Comparison of ENCODE assay signal across 12 cellular contexts in the genomic region with DNA sequence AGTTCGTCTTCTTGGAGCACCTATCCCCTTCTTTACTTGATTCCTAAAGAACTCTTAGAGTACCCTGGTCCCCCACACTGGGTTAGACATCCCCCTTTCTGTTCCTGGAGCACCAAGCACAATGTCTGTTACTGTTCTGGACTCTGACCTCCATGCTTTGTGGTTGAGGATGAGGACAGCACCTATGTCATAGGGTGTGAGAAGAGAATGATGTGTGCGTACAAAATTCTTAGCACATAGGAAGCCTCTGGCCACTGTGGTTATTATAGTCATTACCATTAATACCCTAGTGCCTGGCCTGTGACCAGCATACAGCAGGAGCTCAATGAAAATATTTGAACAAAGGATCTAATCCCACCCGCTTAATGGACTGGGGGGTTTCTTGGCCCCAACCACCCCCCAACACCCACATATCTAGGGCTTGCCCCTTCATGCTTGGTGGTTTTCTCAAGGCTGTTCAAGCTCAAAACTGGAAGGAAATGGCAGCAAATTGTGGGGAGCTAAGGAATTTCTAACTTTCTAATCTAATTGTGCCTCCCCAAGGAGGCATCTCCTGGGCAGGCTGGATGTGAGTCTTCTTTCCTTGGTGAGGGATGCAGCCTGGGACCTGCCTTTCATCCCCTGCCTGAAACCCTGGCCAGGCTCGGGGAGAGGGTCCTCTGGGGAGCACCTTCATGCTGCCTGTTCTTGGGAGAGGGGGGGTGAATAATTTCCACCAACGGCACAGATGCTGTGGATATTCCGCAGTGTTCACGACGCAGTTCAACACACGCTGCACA. TPM values are rescaled to one million over a fixed set of nuclear protein-coding genes. Genes with fewer than 3 reads are reported as not detected.
DNase-seq lines count a peak whose midpoint lies in the region; ATAC-seq, FAIRE-seq and TF ChIP-seq lines count a peak whose summit lies in the region.
"Had no signal": no experiment of that assay in that cellular context is flagged by ENCODE, and none has a peak within 500 bp of the region (broad histone marks: within the 10 kb centered on the region; RNA-seq: fewer than 3 reads in every experiment).

No MANE protein-coding gene starts in this region.

- H3K4me2 ChIP-seq in DND-41 (ENCODE audit: insufficient read depth, low read length) (no peak overlapping the region), H1 (ENCODE audit: insufficient read depth in 1 of 2, low read depth in 2 of 2, low read length in 2 of 2) (peak overlapping the region; percentile 55 to 85; a peak in 1 of 4 replicates), mesendoderm (ENCODE audit: low read length) (no peak overlapping the region)

- TF ChIP-seq POLR2A in H1 (IDR thresholded peaks at IDR 0.05; ENCODE audit: control extremely low read depth in 1 of 2, low read depth in 2 of 2, low read length in 2 of 2) (no peak), ovary (IDR thresholded peaks at IDR 0.05) (no peak)

- H2BK20ac ChIP-seq in H1 (ENCODE audit: low read length) = no peak overlapping the region

- H2BK120ac ChIP-seq in H1 (replicated peaks; ENCODE audit: low read depth, low read length) (no peak overlapping the region), mesendoderm (ENCODE audit: low read depth, low read length) (no peak overlapping the region)

- TF ChIP-seq RAD21 in H1 (IDR thresholded peaks at IDR 0.05 in 1 of 2, conservative IDR thresholded peaks at IDR 0.05 in 1 of 2; ENCODE audit: low read depth in 2 of 2, low read length in 2 of 2) = no peak

- POLR2A ChIA-PET in RWPE1 (lab: Yijun Ruan, JAX; ENCODE audit: low non-redundant PET) (no interaction called here), H1 (lab: Charles Lee; ENCODE audit: partially characterized antibody) (interaction anchor here (0.6 to 1.3 kb wide), 4 partner anchors 13 to 64 kb away, joined by 3 to 4 read pairs (median 3); no protein-coding TSS in a partner anchor)

- H4K5ac ChIP-seq in H1 (ENCODE audit: insufficient read length, low read depth, low read length) (no peak overlapping the region), mesendoderm (ENCODE audit: low read length) (no peak overlapping the region)

- no peak overlapping the region for H3K23ac ChIP-seq in H1 (ENCODE audit: insufficient read length)
- no peak overlapping the region for H3K23ac ChIP-seq in mesendoderm (ENCODE audit: low read length)

- H2BK15ac ChIP-seq in H1 (ENCODE audit: low read length) (no peak overlapping the region; the same call in 1 of the 2 replicates), mesendoderm (replicated peaks; ENCODE audit: low read depth) (no peak overlapping the region)

- H3K4me1 ChIP-seq in DND-41 (ENCODE audit: insufficient read depth, low read length) (peaks cover 48% of the 10 kb centered on the region), H1 (replicated peaks in 1 of 4; ENCODE audit: control insufficient read depth in 3 of 4, insufficient read depth in 4 of 4, low read length in 3 of 4) (peaks cover 0 to 24% (median 11%) of the 10 kb centered on the region in 4 experiments; a peak in 6 of 7 replicates), ovary (ENCODE audit: insufficient read depth) (peaks cover 14% of the 10 kb centered on the region), mesendoderm (ENCODE audit: control insufficient read depth, low read depth, low read length) (peaks cover 9% of the 10 kb centered on the region)

- H2AK5ac ChIP-seq in H1 (ENCODE audit: low read depth, low read length) (peak overlapping the region; percentile 89; the same call in 1 of the 2 replicates), mesendoderm (ENCODE audit: low read length) (no peak overlapping the region)

- H3K14ac ChIP-seq in H1 (ENCODE audit: insufficient read length) = no peak overlapping the region

- H4K8ac ChIP-seq in H1 (ENCODE audit: extremely low read depth, insufficient read depth, low read length) (no peak overlapping the region), mesendoderm (ENCODE audit: low read depth, low read length) (no peak overlapping the region)

- intact Hi-C loops in ovary (cut with DNase I) = no loop called here

- TF ChIP-seq EP300 in H1 (IDR thresholded peaks at IDR 0.05; ENCODE audit: borderline replicate concordance in 1 of 2, low read depth in 2 of 2, low read length in 2 of 2) = no peak
- TF ChIP-seq EP300 in ovary (IDR thresholded peaks at IDR 0.05) = no peak

- H3K27ac ChIP-seq in DND-41 (ENCODE audit: low read length) = peak overlapping the region; percentile 66; the same call in 1 of the 2 replicates
- peak overlapping the region; percentile 92 for H3K27ac ChIP-seq in RWPE1
- H3K27ac ChIP-seq in H1 (ENCODE audit: low read depth, low read length) = no peak overlapping the region
- peak overlapping the region; percentile 83 to 96 for H3K27ac ChIP-seq in ovary
- no peak overlapping the region for H3K27ac ChIP-seq in mesendoderm (ENCODE audit: low read depth, low read length)
- H3K27ac ChIP-seq: cardiac muscle cell had no signal

- no peak for DNase-seq in DND-41
- DNase-seq in RWPE1 (ENCODE audit: low spot score) = no peak
- DNase-seq in H1 (ENCODE audit: low read depth in 1 of 2, low spot score in 2 of 2) = no peak
- no peak for DNase-seq in ovary
- no peak for DNase-seq in mesendoderm
- DNase-seq in KG1 (lab: John Stamatoyannopoulos, UW) = no peak
- no peak for DNase-seq in H7
- no peak for DNase-seq in islet precursor cell
- DNase-seq: activated CD4-positive, CD25-positive, alpha-beta regulatory T cell treated with anti-CD3 and anti-CD28 coated beads, Interleukin-2, amount 50 U/mL, for 72 hours; GDM1; NCI-H2081 treated with DMSO at 0.1 percent for 48 hours had no signal

- H4K91ac ChIP-seq in H1 (replicated peaks; ENCODE audit: insufficient read length, low read length) = no peak overlapping the region

- CTCF ChIA-PET in RWPE1 (lab: Yijun Ruan, JAX) (no interaction called here), H1 (lab: Charles Lee; ENCODE audit: partially characterized antibody) (interaction anchor here (0.8 to 1.5 kb wide), 6 partner anchors 14 to 144 kb away, joined by 3 to 7 read pairs (median 4); no protein-coding TSS in a partner anchor)

- H2BK12ac ChIP-seq in H1 (ENCODE audit: low read depth, low read length) = 0 out of 2 replicates have a peak overlapping the region, but pooled peaks have one; percentile 84

- H3K4ac ChIP-seq in H1 (replicated peaks; ENCODE audit: insufficient read length, low read depth, low read length) = no peak overlapping the region
- no peak overlapping the region for H3K4ac ChIP-seq in mesendoderm (ENCODE audit: low read depth, low read length)

- H3K18ac ChIP-seq in H1 (ENCODE audit: extremely low read depth, low read length) (no peak overlapping the region), mesendoderm (ENCODE audit: low read length) (no peak overlapping the region)

- no peak for FAIRE-seq in H1 (lab: Jason Lieb, UNC)

- TF ChIP-seq CTCF in DND-41 (IDR thresholded peaks at IDR 0.05; ENCODE audit: borderline replicate concordance, extremely low read depth, low read length, poor library complexity, severe bottlenecking) = no peak
- no peak for TF ChIP-seq CTCF in RWPE1 (conservative IDR thresholded peaks at IDR 0.05; ENCODE audit: low read depth)
- no peak for TF ChIP-seq CTCF in H1 (IDR thresholded peaks at IDR 0.05; ENCODE audit: control extremely low read depth in 1 of 3, insufficient read depth in 1 of 3, low read depth in 1 of 3, low read length in 3 of 3)
- no peak for TF ChIP-seq CTCF in ovary (IDR thresholded peaks at IDR 0.05)

- H3K56ac ChIP-seq in H1 (replicated peaks; ENCODE audit: insufficient read length, low read depth, low read length) = no peak overlapping the region
- no peak overlapping the region for H3K56ac ChIP-seq in mesendoderm (ENCODE audit: low read length)

- 82% methylated on average over 9 of the region's 9 CpGs; no CpG with 5 or more reads in 1 of the 2 experiments for WGBS in H1 (ENCODE audit: extremely low coverage in 1 of 2, insufficient coverage in 1 of 2, insufficient read length in 1 of 2, insufficient replicate concordance in 2 of 2, low coverage in 1 of 2, low lambda C conversion rate in 2 of 2, missing lambda C conversion rate in 1 of 2), 2 experiments
- 66 to 77% (median 69%) methylated on average over 9 of the region's 9 CpGs for WGBS in ovary, 3 donors
- no CpG with 5 or more reads among the region's 9 CpGs for WGBS in mesendoderm (ENCODE audit: extremely low coverage, insufficient coverage, low lambda C conversion rate)

- H2BK5ac ChIP-seq in H1 (ENCODE audit: low read depth, low read length) = no peak overlapping the region
- H2BK5ac ChIP-seq in mesendoderm (ENCODE audit: low read length) = no peak overlapping the region

- H3K36me3 ChIP-seq in DND-41 (ENCODE audit: insufficient read depth, low read length) (peaks cover 10% of the 10 kb centered on the region), H1 (ENCODE audit: control insufficient read depth in 2 of 4, insufficient read depth in 4 of 4, low read length in 3 of 4) (no peaks in the 10 kb centered on the region), ovary (no peaks in the 10 kb centered on the region), mesendoderm (ENCODE audit: control insufficient read depth, insufficient read depth, low read length) (no peaks in the 10 kb centered on the region), H7 (replicated peaks; ENCODE audit: control insufficient read depth, insufficient read depth, low read length) (no peaks in the 10 kb centered on the region; the same call in 1 of the 2 replicates)
- H3K36me3 ChIP-seq: cardiac muscle cell had no signal

- H3K79me1 ChIP-seq in H1 (ENCODE audit: low read depth, low read length) (peaks cover 3% of the 10 kb centered on the region), mesendoderm (ENCODE audit: low read length) (peaks cover 8% of the 10 kb centered on the region)

- H3K9me3 ChIP-seq in DND-41 (ENCODE audit: insufficient read depth, low read length, severe bottlenecking) = no peaks in the 10 kb centered on the region
- no peaks in the 10 kb centered on the region for H3K9me3 ChIP-seq in H1 (ENCODE audit: insufficient read depth in 2 of 2, low read depth in 1 of 2, low read length in 1 of 2)
- H3K9me3 ChIP-seq in ovary = no peaks in the 10 kb centered on the region

- H3K9ac ChIP-seq in DND-41 (ENCODE audit: low read depth, low read length) = no peak overlapping the region
- no peak overlapping the region for H3K9ac ChIP-seq in H1 (replicated peaks in 1 of 4; ENCODE audit: extremely low read depth in 1 of 4, low read depth in 3 of 4, low read length in 3 of 4)
- no peak overlapping the region for H3K9ac ChIP-seq in mesendoderm (ENCODE audit: low read length)

- H3K79me2 ChIP-seq in DND-41 (ENCODE audit: insufficient read depth, low read length) = peaks cover 31% of the 10 kb centered on the region
- H3K79me2 ChIP-seq in H1 (ENCODE audit: control insufficient read depth in 1 of 2, insufficient read depth in 2 of 2, low read length in 2 of 2) = peaks cover 11 to 30% of the 10 kb centered on the region in 2 experiments
- peaks cover 27% of the 10 kb centered on the region for H3K79me2 ChIP-seq in mesendoderm (ENCODE audit: control insufficient read depth, insufficient read depth, low read length)

- ATAC-seq in DND-41 (ENCODE audit: insufficient read depth, low read depth) = no peak

- H3K27me3 ChIP-seq in DND-41 (ENCODE audit: insufficient read depth, low read length, poor library complexity) (no peaks in the 10 kb centered on the region), H1 (replicated peaks in 1 of 4; ENCODE audit: control insufficient read depth in 3 of 4, extremely low read depth in 1 of 4, insufficient read depth in 3 of 4, low read length in 3 of 4) (peaks cover 0 to 3% (median 1%) of the 10 kb centered on the region in 4 experiments; a peak in 3 of 7 replicates), ovary (no peaks in the 10 kb centered on the region), mesendoderm (ENCODE audit: insufficient read depth, low read length, poor library complexity) (no peaks in the 10 kb centered on the region), H7 (ENCODE audit: control insufficient read depth, insufficient read depth, low read length) (peaks cover 4% of the 10 kb centered on the region)

- H3K4me3 ChIP-seq in DND-41 (ENCODE audit: low read depth in 1 of 2, low read length in 2 of 2) = no peak overlapping the region
- peak overlapping the region in 1 of 4 experiments; percentile 72; a peak in 2 of 8 replicates for H3K4me3 ChIP-seq in H1 (ENCODE audit: extremely low read depth in 1 of 4, insufficient read depth in 2 of 4, low read depth in 3 of 4, low read length in 4 of 4)
- no peak overlapping the region for H3K4me3 ChIP-seq in ovary
- H3K4me3 ChIP-seq in mesendoderm (ENCODE audit: low read length) = no peak overlapping the region
- H3K4me3 ChIP-seq in H7 (ENCODE audit: insufficient read depth, low read depth, low read length) = no peak overlapping the region

- H3K23me2 ChIP-seq in H1 (ENCODE audit: low read depth, low read length) = peaks cover 13% of the 10 kb centered on the region; the same call in 1 of the 2 replicates

- H2AFZ ChIP-seq in DND-41 (ENCODE audit: low read depth, low read length) (no peak overlapping the region), H1 (ENCODE audit: low read length) (no peak overlapping the region)

- H4K20me1 ChIP-seq in DND-41 (ENCODE audit: insufficient read depth, low read length) = peaks cover 22% of the 10 kb centered on the region
- peaks cover 8% of the 10 kb centered on the region in 2 experiments for H4K20me1 ChIP-seq in H1 (replicated peaks in 1 of 2; ENCODE audit: control insufficient read depth in 1 of 2, insufficient read depth in 2 of 2, low read length in 2 of 2)

RNA-seq across cellular contexts. Expression of a gene that starts 1.5 kb away (rescaled TPM):
- total RNA-seq in H1 (2021; fragmentation: NEBNext Ultra II Directional; extraction: Animal tissue kit (Norgen Biotek cat#: 25700)) = 53.2 and 62.0 TPM in 2 replicates
- polyA plus RNA-seq in H1 (2011; rRNA removed) = 7.9 and 21.2 TPM in 2 replicates
- 7.9 TPM for polyA plus RNA-seq in H1 (2011; cell fraction: cytosol; rRNA removed)
- 27.3 TPM for polyA plus RNA-seq in H1 (2011; cell fraction: nucleus; rRNA removed)
- 44.6 to 50.3 TPM (median 45.5 TPM) in 4 replicates for polyA plus RNA-seq in H1 (2012, experiment 1 of 2)
- polyA plus RNA-seq in H1 (2012, experiment 2 of 2) = 28.6 TPM
- 36.4 TPM for polyA plus RNA-seq in H1 (2013, experiment 1 of 2)
- polyA plus RNA-seq in H1 (2013, experiment 2 of 2) = 34.4 TPM
- 20.8 and 26.6 TPM in 2 replicates for polyA minus RNA-seq in H1 (2011; rRNA and poly(A)+ RNA removed)
- 35.2 TPM for polyA minus RNA-seq in H1 (2011; cell fraction: cytosol; rRNA and poly(A)+ RNA removed)
- polyA minus RNA-seq in H1 (2011; cell fraction: nucleus; rRNA and poly(A)+ RNA removed) = 37.7 TPM
- total RNA-seq in ovary = 10 to 100 TPM; 19.4 to 68.2 (median 38.7) TPM
- 10 to 100 TPM; 28.6 to 37.8 TPM for polyA plus RNA-seq in ovary
- polyA plus RNA-seq in mesendoderm (2013, experiment 1 of 2) = 36.2 TPM
- 36.4 TPM for polyA plus RNA-seq in mesendoderm (2013, experiment 2 of 2)
- total RNA-seq in H7 (2014; rRNA removed; shearing (Covaris generic)) = 13.1 and 19.2 TPM in 2 replicates

Comparison
In these comparisons a context has a peak if more than half of its experiments do, and no peak if none do; other contexts are left out.
1. H3K27ac ChIP-seq: peak in DND-41 (single experiment), RWPE1 (single experiment) and ovary (2 of 2); none in H1 (single experiment) and mesendoderm (single experiment).
2. H3K4me2 ChIP-seq: peak in H1 (2 of 2); none in DND-41 (single experiment) and mesendoderm (single experiment).